26 cellular contexts compared by ENCODE assay signal in the genomic region with DNA sequence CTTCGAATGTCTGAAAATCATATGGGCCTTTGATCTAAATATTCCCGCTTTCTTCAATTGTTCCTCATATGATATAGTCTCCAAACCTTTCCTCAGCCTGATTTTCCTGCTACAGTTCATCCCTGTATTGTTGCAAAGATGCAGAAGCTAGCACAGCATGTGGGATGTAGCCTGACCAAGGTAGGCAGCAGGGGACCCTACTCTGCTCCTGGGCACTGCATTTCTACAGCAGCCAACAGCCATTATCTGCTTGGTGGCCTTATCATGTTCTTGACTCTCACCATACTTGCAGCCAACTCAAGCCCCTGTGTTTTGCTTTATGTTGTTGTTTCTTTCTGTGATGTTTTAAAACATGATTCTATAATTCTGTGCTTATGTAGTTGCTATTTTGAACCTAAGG. TPM values are rescaled to one million over a fixed set of nuclear protein-coding genes. Genes with fewer than 3 reads are reported as not detected.
"Had no signal": no experiment of that assay in that cellular context is flagged by ENCODE, and none has a peak within 500 bp of the region (broad histone marks: within the 10 kb centered on the region; RNA-seq: fewer than 3 reads in every experiment).

No MANE protein-coding gene starts in this region.

- H3K9me3 Mint-ChIP-seq: activated T-cell treated with anti-CD3 and anti-CD28 coated beads, Interleukin-2, amount 50 U/mL, for 72 hours; effector memory CD8-positive, alpha-beta T cell; nephron progenitor cell; stimulated activated naive CD8-positive, alpha-beta T cell treated with anti-CD3 and anti-CD28 coated beads, Interleukin-15, Interleukin-2, amounts not matched to agents 100 ng/mL and 50 ng/mL, for 24 hours; T-helper 2 cell treated with Interferon-gamma antibody and Interleukin-4, amounts not matched to agents 5 μg/mL and 100 μg/mL, for 36 hours had no signal

- H3K4me3 Mint-ChIP-seq: activated T-cell treated with anti-CD3 and anti-CD28 coated beads, Interleukin-2, amount 50 U/mL, for 72 hours; effector memory CD8-positive, alpha-beta T cell; nephron progenitor cell; stimulated activated naive CD8-positive, alpha-beta T cell treated with anti-CD3 and anti-CD28 coated beads, Interleukin-15, Interleukin-2, amounts not matched to agents 100 ng/mL and 50 ng/mL, for 24 hours; T-helper 2 cell treated with Interferon-gamma antibody and Interleukin-4, amounts not matched to agents 5 μg/mL and 100 μg/mL, for 36 hours had no signal

- ATAC-seq: activated naive CD4-positive, alpha-beta T cell treated with anti-CD3 and anti-CD28 coated beads, Interleukin-2, amount 50 U/mL, for 72 hours; activated T-cell treated with anti-CD3 and anti-CD28 coated beads, Interleukin-2, amount 50 U/mL, for 72 hours; effector memory CD8-positive, alpha-beta T cell; gastroesophageal sphincter; right lobe of liver had no signal

- H3K4me1 ChIP-seq: gastroesophageal sphincter, vagina had no signal

- H3K4me2 ChIP-seq: hepatocyte had no signal

- H3K27ac ChIP-seq: coronary artery, gastroesophageal sphincter, hepatocyte, ovary, right lobe of liver, thoracic aorta, upper lobe of left lung, vagina, WERI-Rb-1 had no signal

- FAIRE-seq: endothelial cell of umbilical vein, keratinocyte had no signal

- H3K27me3 Mint-ChIP-seq: effector memory CD8-positive, alpha-beta T cell; progenitor cell of endocrine pancreas; stimulated activated naive CD8-positive, alpha-beta T cell treated with anti-CD3 and anti-CD28 coated beads, Interleukin-15, Interleukin-2, amounts not matched to agents 100 ng/mL and 50 ng/mL, for 24 hours had no signal

- H3K9me3 ChIP-seq: gastroesophageal sphincter, ovary, right lobe of liver, thoracic aorta, upper lobe of left lung, vagina had no signal

- H3K27me3 ChIP-seq: gastroesophageal sphincter, hepatocyte, ovary, right lobe of liver, upper lobe of left lung, vagina had no signal

- H3K4me3 ChIP-seq: coronary artery, gastroesophageal sphincter, hepatocyte, ovary, right lobe of liver, thoracic aorta, upper lobe of left lung, vagina had no signal

- H2AFZ ChIP-seq: hepatocyte had no signal

- H3K36me3 ChIP-seq: gastroesophageal sphincter, ovary, right lobe of liver, thoracic aorta, upper lobe of left lung, vagina, WERI-Rb-1 had no signal

- H3K79me2 ChIP-seq: hepatocyte had no signal

- DNase-seq: activated CD4-positive, alpha-beta T cell treated with anti-CD3 and anti-CD28 coated beads for 1 hour; activated CD4-positive, alpha-beta T cell treated with anti-CD3 and anti-CD28 coated beads, Interleukin-2, amount 50 U/mL, for 1 hour; activated naive CD4-positive, alpha-beta T cell; activated T-cell treated with anti-CD3 and anti-CD28 coated beads for 4 hours; activated T-cell treated with anti-CD3 and anti-CD28 coated beads, Interleukin-2, amount 50 U/mL, for 72 hours; anterior cingulate cortex; effector memory CD8-positive, alpha-beta T cell; left colon; nephron progenitor cell; ovary; right lobe of liver; stimulated activated CD4-positive, alpha-beta T cell treated with anti-CD3 and anti-CD28 coated beads, Interleukin-2, amount 100 ng/mL, for 48 hours; T-helper 1 cell; upper lobe of left lung; WERI-Rb-1 had no signal

- H3K4me1 Mint-ChIP-seq: nephron progenitor cell had no signal

- H3K27ac Mint-ChIP-seq: activated naive CD4-positive, alpha-beta T cell treated with anti-CD3 and anti-CD28 coated beads, Interleukin-2, amount 50 U/mL, for 72 hours; activated T-cell treated with anti-CD3 and anti-CD28 coated beads, Interleukin-2, amount 50 U/mL, for 72 hours; nephron progenitor cell; progenitor cell of endocrine pancreas; stimulated activated naive CD8-positive, alpha-beta T cell treated with anti-CD3 and anti-CD28 coated beads, Interleukin-15, Interleukin-2, amounts not matched to agents 100 ng/mL and 50 ng/mL, for 24 hours; T-helper 2 cell treated with Interferon-gamma antibody and Interleukin-4, amounts not matched to agents 5 μg/mL and 100 μg/mL, for 36 hours had no signal

RNA-seq across cellular contexts. Expression of a gene that starts 14.8 kb away (rescaled TPM):
- total RNA-seq: progenitor cell of endocrine pancreas had no signal
